Comparison of ENCODE assay signal across 8 cellular contexts in genomic region chr19:2270572-2271515, GRCh38. TPM values are rescaled to one million over a fixed set of nuclear protein-coding genes. Genes with fewer than 3 reads are reported as not detected.
A peak's percentile ranks its signal among the peaks of the same experiment; 100 is the strongest.
DNase-seq lines count a peak whose midpoint lies in the region; ATAC-seq and TF ChIP-seq lines count a peak whose summit lies in the region.

No MANE protein-coding gene starts in this region.

- ATAC-seq in T-cell (replicated peaks in 1 of 4), result peak; percentile 14 to 21 (median 17)
- no peak for ATAC-seq in HG03442 (IDR thresholded peaks at IDR 0.05; ENCODE audit: unreplicated experiment)

- CTCF ChIA-PET in T-cell (lab: Charles Lee), result no interaction called here

- H3K9me3 ChIP-seq in adipocyte (ENCODE audit: control insufficient read depth, low read length) (no peaks in the 10 kb centered on the region), cardiac muscle cell (ENCODE audit: low read depth) (no peaks in the 10 kb centered on the region), thyroid gland (no peaks in the 10 kb centered on the region)

- intact Hi-C loops in thyroid gland (cut with DNase I), result loop anchor here (2.0 to 5.0 kb wide), 2 partner anchors 34 to 109 kb away; partner anchors contain the start of genes DOT1L, PLEKHJ1 and SF3A2

- peak in 1 of 2 donors; percentile 75 for TF ChIP-seq POLR2A in thyroid gland (IDR thresholded peaks at IDR 0.05)

- DNase-seq in Ammon's horn (ENCODE audit: low spot score) (peak; percentile 76), HL-60 (ENCODE audit: low read depth in 1 of 2, low spot score in 1 of 2) (peak; percentile 92 to 98), T-cell (peak; percentile 33 to 77 (median 66)), adipocyte (ENCODE audit: low read depth) (peak; percentile 95), cardiac muscle cell (ENCODE audit: low read depth in 1 of 2, low spot score in 1 of 2) (peak; percentile 56 to 92), osteocyte (ENCODE audit: extremely low spot score, unreplicated experiment) (peak; percentile 92), thyroid gland (peak; percentile 79 to 83)

- H3K27ac ChIP-seq in HL-60 (replicated peaks), result peak overlapping the region; percentile 97
- peak overlapping the region; percentile 89 for H3K27ac ChIP-seq in cardiac muscle cell
- H3K27ac ChIP-seq in thyroid gland, result peak overlapping the region; percentile 98 to 100 (median 99)

- H3K36me3 ChIP-seq in adipocyte (ENCODE audit: control insufficient read depth, insufficient read depth, low read length, severe bottlenecking), result peaks cover 24% of the 10 kb centered on the region
- H3K36me3 ChIP-seq in cardiac muscle cell, result peaks cover 7% of the 10 kb centered on the region
- peaks cover 13 to 24% of the 10 kb centered on the region in 2 donors for H3K36me3 ChIP-seq in thyroid gland

- H3K27ac Mint-ChIP-seq in T-cell (peak overlapping the region; percentile 89 to 95), osteocyte (ENCODE audit: unreplicated experiment) (peak overlapping the region; percentile 93)

- POLR2A ChIA-PET in T-cell (lab: Charles Lee), result interaction anchor here in 1 of 2 donors (0.6 kb wide), 1 partner anchor 119 kb away, joined by 3 read pairs; the partner anchor contains the start of gene AP3D1

- H3K4me1 ChIP-seq in adipocyte (ENCODE audit: control insufficient read depth, insufficient read depth, low read length) (peaks cover 52% of the 10 kb centered on the region), cardiac muscle cell (ENCODE audit: low read depth) (peaks cover 6% of the 10 kb centered on the region), thyroid gland (peaks cover 21 to 59% of the 10 kb centered on the region in 2 donors)

- H3K27me3 Mint-ChIP-seq in T-cell (no peaks in the 10 kb centered on the region), osteocyte (ENCODE audit: unreplicated experiment) (no peaks in the 10 kb centered on the region)

- H3K9ac ChIP-seq in adipocyte (ENCODE audit: low read length), result peak overlapping the region; percentile 99

- H3K36me3 Mint-ChIP-seq in T-cell, result peaks cover 14% of the 10 kb centered on the region
- peaks cover 17% of the 10 kb centered on the region for H3K36me3 Mint-ChIP-seq in osteocyte (ENCODE audit: unreplicated experiment)

- H3K4me3 Mint-ChIP-seq in T-cell (peak overlapping the region; percentile 89 to 91 (median 90)), osteocyte (ENCODE audit: unreplicated experiment) (peak overlapping the region; percentile 88)

- H3K9me3 Mint-ChIP-seq in T-cell (no peaks in the 10 kb centered on the region), osteocyte (ENCODE audit: unreplicated experiment) (no peaks in the 10 kb centered on the region)

- TF ChIP-seq CTCF in HL-60 (IDR thresholded peaks at IDR 0.05; ENCODE audit: insufficient read depth, low read length), result no peak
- no peak for TF ChIP-seq CTCF in cardiac muscle cell (IDR thresholded peaks at IDR 0.05; ENCODE audit: low read depth, low read length)
- TF ChIP-seq CTCF in osteocyte (IDR thresholded peaks at IDR 0.05), result no peak
- TF ChIP-seq CTCF in thyroid gland (IDR thresholded peaks at IDR 0.05), result no peak

- H3K4me3 ChIP-seq in HL-60 (replicated peaks; ENCODE audit: insufficient read depth, low read length) (peak overlapping the region; percentile 98), adipocyte (ENCODE audit: low read length) (peak overlapping the region; percentile 91), cardiac muscle cell (peak overlapping the region; percentile 96), thyroid gland (replicated peaks in 1 of 3) (peak overlapping the region; percentile 99 to 100 (median 100))

- 7 to 8% methylated on average over 5 to 36 of the region's 83 CpGs for WGBS in thyroid gland, 2 donors

- no peaks in the 10 kb centered on the region for H3K27me3 ChIP-seq in HL-60 (ENCODE audit: insufficient read depth, poor library complexity, severe bottlenecking)
- H3K27me3 ChIP-seq in adipocyte (replicated peaks; ENCODE audit: control insufficient read depth, insufficient read depth, low read length), result no peaks in the 10 kb centered on the region
- H3K27me3 ChIP-seq in cardiac muscle cell, result no peaks in the 10 kb centered on the region
- H3K27me3 ChIP-seq in thyroid gland, result no peaks in the 10 kb centered on the region

- H3K4me1 Mint-ChIP-seq in T-cell, result peaks cover 46 to 50% (median 48%) of the 10 kb centered on the region in 3 donors
- H3K4me1 Mint-ChIP-seq in osteocyte (ENCODE audit: unreplicated experiment), result peaks cover 48% of the 10 kb centered on the region

RNA-seq across cellular contexts. Expression of gene PEAK3, which starts 11.1 kb away (rescaled TPM):
- total RNA-seq in T-cell, result under 1 TPM in 3 of 5 donors, not detected in 2; 0.22 to 0.49 (median 0.30) TPM
- 0.48 TPM in 1 of 2 replicates, not detected in the other for total RNA-seq in cardiac muscle cell
- polyA plus RNA-seq in cardiac muscle cell, result 0.06 and 0.51 TPM in 2 replicates
- total RNA-seq in osteocyte, result 0.44 and 0.51 TPM in 2 replicates
- total RNA-seq in thyroid gland, result 1 to 10 TPM in 1 of 4 donors, under 1 TPM in 3; 0.27 to 1.6 (median 0.59) TPM

RNA-seq across cellular contexts. Expression of gene JSRP1, which starts 14.6 kb away (rescaled TPM):
- total RNA-seq in T-cell (1 to 10 TPM in 2 of 5 donors, under 1 TPM in 2, not detected in 1; 0.42 to 1.5 (median 1.0) TPM), cardiac muscle cell (1.9 and 5.4 TPM in 2 replicates), osteocyte (not detected in 2 replicates), thyroid gland (not detected)
- polyA plus RNA-seq in cardiac muscle cell, result 0.79 and 4.2 TPM in 2 replicates

RNA-seq across cellular contexts. Expression of gene AMH, which starts 21.7 kb away (rescaled TPM):
- 10 to 100 TPM in 2 of 5 donors, 1 to 10 TPM in 3; 2.1 to 13.5 (median 5.3) TPM for total RNA-seq in T-cell
- 24.1 and 45.6 TPM in 2 replicates for total RNA-seq in cardiac muscle cell
- polyA plus RNA-seq in cardiac muscle cell, result 23.2 and 71.4 TPM in 2 replicates
- 14.3 and 16.4 TPM in 2 replicates for total RNA-seq in osteocyte
- 1 to 10 TPM in 1 of 4 donors, under 1 TPM in 1, not detected in 2; 0.33 to 4.2 TPM for total RNA-seq in thyroid gland

RNA-seq across cellular contexts. Expression of gene SF3A2, which starts 34.2 kb away (rescaled TPM):
- total RNA-seq in T-cell, result 100 to 1,000 TPM; 130 to 172 (median 161) TPM
- total RNA-seq in cardiac muscle cell, result 60.6 and 66.9 TPM in 2 replicates
- 110 and 111 TPM in 2 replicates for polyA plus RNA-seq in cardiac muscle cell
- 101 and 102 TPM in 2 replicates for total RNA-seq in osteocyte
- total RNA-seq in thyroid gland, result 10 to 100 TPM; 25.7 to 39.8 (median 30.3) TPM

RNA-seq across cellular contexts. Expression of gene PLEKHJ1, which starts 34.7 kb away (rescaled TPM):
- total RNA-seq in T-cell, result 10 to 100 TPM; 38.3 to 87.0 (median 80.4) TPM
- total RNA-seq in cardiac muscle cell, result 255 and 361 TPM in 2 replicates
- polyA plus RNA-seq in cardiac muscle cell, result 297 and 342 TPM in 2 replicates
- 40.7 and 45.7 TPM in 2 replicates for total RNA-seq in osteocyte
- total RNA-seq in thyroid gland, result 100 to 1,000 TPM in 3 of 4 donors, 10 to 100 TPM in 1; 86.7 to 179 (median 131) TPM
